In genomic region chr20:50312682-50313187, GRCh38 we compare ENCODE assay signal across 13 cellular contexts.
DNase-seq lines count a peak whose midpoint lies in the region; ATAC-seq, FAIRE-seq and TF ChIP-seq lines count a peak whose summit lies in the region.
"Had no signal": no experiment of that assay in that cellular context is flagged by ENCODE, and none has a peak within 500 bp of the region (broad histone marks: within the 10 kb centered on the region; RNA-seq: fewer than 3 reads in every experiment).

No MANE protein-coding gene starts in this region.

- 49 to 59% (median 59%) methylated on average over 12 of the region's 12 CpGs for WGBS in adrenal gland, 4 donors
- 10 to 19% (median 18%) methylated on average over 12 of the region's 12 CpGs for WGBS in heart left ventricle, 4 donors
- WGBS in prostate gland: 22% methylated on average over 12 of the region's 12 CpGs

- peak in 6 of 7 donors; percentile 58 to 87 (median 66) for DNase-seq in adrenal gland
- DNase-seq in heart left ventricle: peak; percentile 78 to 82 (median 80)
- DNase-seq in prostate gland (ENCODE audit: low spot score): peak; percentile 88
- no peak for DNase-seq in GM12891 (ENCODE audit: insufficient read length, low spot score)
- no peak for DNase-seq in activated naive CD4-positive, alpha-beta T cell treated with anti-CD3 and anti-CD28 coated beads, Interleukin-2, amount 10 ng/mL, durations not matched to agents 7 days and 5 days
- no peak for DNase-seq in COR-L47 (lab: John Stamatoyannopoulos, UW)
- DNase-seq: activated T-cell treated with anti-CD3 and anti-CD28 coated beads, Interleukin-2, amount 50 U/mL, for 72 hours; NCI-H2029; stimulated activated CD4-positive, alpha-beta T cell treated with anti-CD3 and anti-CD28 coated beads, Interleukin-15, amount 100 ng/mL, for 24 hours had no signal

- TF ChIP-seq POLR2A in adrenal gland (IDR thresholded peaks at IDR 0.05) (no peak), heart left ventricle (IDR thresholded peaks at IDR 0.05) (no peak), prostate gland (IDR thresholded peaks at IDR 0.05) (peak; percentile 35), GM12891 (IDR thresholded peaks at IDR 0.05; ENCODE audit: low read depth, low read length) (no peak)

- H3K4me3 Mint-ChIP-seq in activated naive CD4-positive, alpha-beta T cell treated with anti-CD3 and anti-CD28 coated beads, Interleukin-2, amount 10 ng/mL, durations not matched to agents 7 days and 5 days: no peak overlapping the region
- H3K4me3 Mint-ChIP-seq: activated T-cell treated with anti-CD3 and anti-CD28 coated beads, Interleukin-2, amount 50 U/mL, for 72 hours; T-helper 1 cell treated with Interleukin-12 subunit alpha and Interleukin-12 subunit beta and Interleukin-4 antibody, amounts not matched to agents 30 μg/mL and 1 μg/mL, for 36 hours had no signal

- H3K4me1 Mint-ChIP-seq in activated naive CD4-positive, alpha-beta T cell treated with anti-CD3 and anti-CD28 coated beads, Interleukin-2, amount 10 ng/mL, durations not matched to agents 7 days and 5 days: no peaks in the 10 kb centered on the region

- CTCF ChIA-PET in activated naive CD4-positive, alpha-beta T cell treated with anti-CD3 and anti-CD28 coated beads, Interleukin-2, amount 10 ng/mL, durations not matched to agents 7 days and 5 days (lab: Charles Lee): no interaction called here

- H3K36me3 ChIP-seq in adrenal gland (replicated peaks in 1 of 2) (no peaks in the 10 kb centered on the region), heart left ventricle (no peaks in the 10 kb centered on the region), prostate gland (no peaks in the 10 kb centered on the region)

- FAIRE-seq in GM12891 (lab: Jason Lieb, UNC): no peak

- H3K36me3 Mint-ChIP-seq in activated naive CD4-positive, alpha-beta T cell treated with anti-CD3 and anti-CD28 coated beads, Interleukin-2, amount 10 ng/mL, durations not matched to agents 7 days and 5 days: no peaks in the 10 kb centered on the region

- no peaks in the 10 kb centered on the region for H3K9me3 Mint-ChIP-seq in activated naive CD4-positive, alpha-beta T cell treated with anti-CD3 and anti-CD28 coated beads, Interleukin-2, amount 10 ng/mL, durations not matched to agents 7 days and 5 days
- H3K9me3 Mint-ChIP-seq: T-helper 1 cell treated with Interleukin-12 subunit alpha and Interleukin-12 subunit beta and Interleukin-4 antibody, amounts not matched to agents 30 μg/mL and 1 μg/mL, for 36 hours had no signal

- TF ChIP-seq CTCF in C4-2B (conservative IDR thresholded peaks at IDR 0.05): no peak
- TF ChIP-seq CTCF in adrenal gland (IDR thresholded peaks at IDR 0.05): no peak
- no peak for TF ChIP-seq CTCF in heart left ventricle (IDR thresholded peaks at IDR 0.05)
- TF ChIP-seq CTCF in prostate gland (IDR thresholded peaks at IDR 0.05): no peak

- H3K27me3 ChIP-seq in adrenal gland (no peaks in the 10 kb centered on the region), heart left ventricle (no peaks in the 10 kb centered on the region), prostate gland (replicated peaks; ENCODE audit: insufficient read depth) (no peaks in the 10 kb centered on the region)

- intact Hi-C loops in adrenal gland (cut with DNase I): loop anchor here (10.0 kb wide), 1 partner anchor 62 kb away; no protein-coding TSS in a partner anchor
- intact Hi-C loops in heart left ventricle (cut with DNase I): loop anchor here in 2 of 10 donors (5.0 to 10.0 kb wide), 2 partner anchors 62 to 120 kb away; partner anchors contain the start of gene CEBPB (in 1 of the 2)
- intact Hi-C loops in prostate gland (cut with DNase I): no loop called here

- ATAC-seq in heart left ventricle (peak in 3 of 4 donors; percentile 19 to 51 (median 35)), GM21367 (IDR thresholded peaks at IDR 0.05; ENCODE audit: unreplicated experiment) (no peak)
- ATAC-seq: activated T-cell treated with anti-CD3 and anti-CD28 coated beads, Interleukin-2, amount 50 U/mL, for 72 hours had no signal

- H3K27me3 Mint-ChIP-seq in activated naive CD4-positive, alpha-beta T cell treated with anti-CD3 and anti-CD28 coated beads, Interleukin-2, amount 10 ng/mL, durations not matched to agents 7 days and 5 days: peaks cover 52% of the 10 kb centered on the region

- H3K9me3 ChIP-seq in adrenal gland (replicated peaks in 1 of 3): no peaks in the 10 kb centered on the region
- peaks cover 0 to 4% (median 0%) of the 10 kb centered on the region in 12 donors for H3K9me3 ChIP-seq in heart left ventricle
- H3K9me3 ChIP-seq in prostate gland: no peaks in the 10 kb centered on the region
- H3K9me3 ChIP-seq: Caco-2 had no signal

- H3K4me1 ChIP-seq in adrenal gland (replicated peaks in 1 of 2) (peaks cover 15 to 20% of the 10 kb centered on the region in 2 donors), heart left ventricle (peaks cover 3 to 52% (median 24%) of the 10 kb centered on the region in 12 donors), prostate gland (replicated peaks) (no peaks in the 10 kb centered on the region)

- H3K4me3 ChIP-seq in adrenal gland: no peak overlapping the region
- no peak overlapping the region for H3K4me3 ChIP-seq in heart left ventricle
- H3K4me3 ChIP-seq in prostate gland: no peak overlapping the region

- H3K27ac Mint-ChIP-seq in activated naive CD4-positive, alpha-beta T cell treated with anti-CD3 and anti-CD28 coated beads, Interleukin-2, amount 10 ng/mL, durations not matched to agents 7 days and 5 days: no peak overlapping the region
- H3K27ac Mint-ChIP-seq: activated T-cell treated with anti-CD3 and anti-CD28 coated beads, Interleukin-2, amount 50 U/mL, for 72 hours; T-helper 1 cell treated with Interleukin-12 subunit alpha and Interleukin-12 subunit beta and Interleukin-4 antibody, amounts not matched to agents 30 μg/mL and 1 μg/mL, for 36 hours had no signal

- peak overlapping the region; percentile 27 for H3K27ac ChIP-seq in C4-2B
- peak overlapping the region in 3 of 5 donors; percentile 15 to 98 (median 71) for H3K27ac ChIP-seq in adrenal gland
- peak overlapping the region; percentile 6 to 76 (median 59) for H3K27ac ChIP-seq in heart left ventricle
- peak overlapping the region; percentile 58 to 74 for H3K27ac ChIP-seq in prostate gland

TF ChIP-seq in GM12891, 5 proteins besides CTCF, POLR2A, EP300 and RAD21:
- TF ChIP-seq SPI1 (IDR thresholded peaks at IDR 0.05; ENCODE audit: low read depth, low read length) (no peak), POU2F2 (IDR thresholded peaks at IDR 0.05; ENCODE audit: low read depth, low read length) (no peak), TAF1 (IDR thresholded peaks at IDR 0.05; ENCODE audit: low read depth, low read length) (no peak), POLR2AphosphoS5 (IDR thresholded peaks at IDR 0.05; ENCODE audit: low read depth, low read length) (no peak), PAX5 (IDR thresholded peaks at IDR 0.05; ENCODE audit: insufficient read depth, low read length, severe bottlenecking) (no peak)

Comparison
In these comparisons a context has a peak if more than half of its experiments do, and no peak if none do; other contexts are left out.
1. DNase-seq: peak in adrenal gland (6 of 7), heart left ventricle (5 of 5) and prostate gland (single experiment); none in GM12891 (single experiment), activated naive CD4-positive, alpha-beta T cell treated with anti-CD3 and anti-CD28 coated beads, Interleukin-2, amount 10 ng/mL, durations not matched to agents 7 days and 5 days (single experiment) and COR-L47 (single experiment).
2. Peak in every context shown above with its lines, with median percentiles within 50 percentile points of each other: H3K27ac ChIP-seq.